22 cellular contexts compared by ENCODE assay signal in genomic region chr10:3977761-3978160, GRCh38.
"Had no signal": no experiment of that assay in that cellular context is flagged by ENCODE, and none has a peak within 500 bp of the region (broad histone marks: within the 10 kb centered on the region; RNA-seq: fewer than 3 reads in every experiment).

No MANE protein-coding gene starts in this region.

- H3K27ac ChIP-seq: foreskin keratinocyte, left lung, pancreas, sigmoid colon had no signal

- H3K36me3 ChIP-seq: left lung, pancreas, sigmoid colon, transverse colon had no signal

- H3K9me3 ChIP-seq: pancreas, sigmoid colon, transverse colon had no signal

- H3K4me1 ChIP-seq: pancreas, sigmoid colon had no signal

- DNase-seq: activated CD4-positive, alpha-beta T cell treated with anti-CD3 and anti-CD28 coated beads, Interleukin-2, amount 50 U/mL, for 1 hour; activated CD4-positive, CD25-positive, alpha-beta regulatory T cell treated with anti-CD3 and anti-CD28 coated beads, Interleukin-2, amount 50 U/mL, for 72 hours; activated CD8-positive, alpha-beta memory T cell treated with anti-CD3 and anti-CD28 coated beads, Interleukin-2, amount 50 U/mL, for 4 hours; activated effector memory CD4-positive, alpha-beta T cell treated with Interleukin-2 at 50 U/mL for 16 hours; activated naive CD4-positive, alpha-beta T cell treated with anti-CD3 and anti-CD28 coated beads, Interleukin-2, amount 10 ng/mL, durations not matched to agents 7 days and 5 days; activated naive CD8-positive, alpha-beta T cell treated with anti-CD3 and anti-CD28 coated beads, Interleukin-2, amount 50 U/mL, for 24 hours; activated T-cell treated with anti-CD3 and anti-CD28 coated beads, Interleukin-2, amount 50 U/mL, for 48 hours; anterior cingulate cortex; effector memory CD8-positive, alpha-beta T cell; glutamatergic neuron; hypothalamus; kidney; left lung; pancreas; sigmoid colon; stimulated activated CD4-positive, alpha-beta T cell treated with anti-CD3 and anti-CD28 coated beads, Interleukin-12 subunit alpha, Interleukin-12 subunit beta, amount 100 ng/mL, for 4 hours; stimulated activated CD4-positive, alpha-beta T cell treated with anti-CD3 and anti-CD28 coated beads, Interleukin-1b, Interleukin-23, amount 100 ng/mL, for 48 hours; stimulated activated CD8-positive, alpha-beta memory T cell treated with anti-CD3 and anti-CD28 coated beads, Interleukin-4, amount 100 ng/mL, for 48 hours; stimulated activated naive CD4-positive, alpha-beta T cell treated with Interleukin-2 at 50 U/mL for 16 hours; T-helper 17 cell; transverse colon had no signal

- H3K4me3 ChIP-seq: left lung, pancreas, sigmoid colon, transverse colon had no signal

- ATAC-seq: activated naive CD8-positive, alpha-beta T cell treated with anti-CD3 and anti-CD28 coated beads, Interleukin-2, amount 50 U/mL, for 24 hours; effector memory CD8-positive, alpha-beta T cell; left lung; pancreas; T-helper 17 cell had no signal

- H3K27me3 ChIP-seq: foreskin keratinocyte, left lung, pancreas, sigmoid colon, transverse colon had no signal
